Comparison of ENCODE assay signal across 10 cellular contexts in the genomic region with DNA sequence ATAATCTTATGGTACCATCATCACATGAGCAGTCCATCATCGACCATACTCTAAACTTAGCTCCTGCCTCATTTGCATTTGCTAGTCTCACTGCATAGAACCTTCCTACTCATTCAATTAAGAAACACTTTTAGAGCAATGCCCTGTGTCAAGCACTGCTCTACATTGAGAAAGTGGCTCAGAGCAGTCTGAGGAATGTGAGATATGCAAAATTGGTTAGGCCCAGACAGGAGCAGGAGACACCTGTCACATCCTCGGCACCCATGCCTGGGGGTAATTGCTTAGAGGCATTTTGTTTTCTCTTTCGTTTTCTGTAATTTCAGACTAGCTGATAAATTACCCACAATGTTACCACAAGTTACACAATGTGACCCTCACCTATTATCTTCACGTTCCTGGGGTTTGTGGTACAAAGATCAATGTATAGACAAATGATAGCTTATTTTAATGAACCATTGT. TPM values are rescaled to one million over a fixed set of nuclear protein-coding genes. Genes with fewer than 3 reads are reported as not detected.
DNase-seq lines count a peak whose midpoint lies in the region; ATAC-seq, FAIRE-seq and TF ChIP-seq lines count a peak whose summit lies in the region.
"Had no signal": no experiment of that assay in that cellular context is flagged by ENCODE, and none has a peak within 500 bp of the region (broad histone marks: within the 10 kb centered on the region; RNA-seq: fewer than 3 reads in every experiment).

No MANE protein-coding gene starts in this region.

- peaks cover 3% of the 10 kb centered on the region for H3K79me2 ChIP-seq in GM12878 (ENCODE audit: control insufficient read depth, insufficient read depth, low read length)

- TF ChIP-seq CTCF in GM12878 (IDR thresholded peaks at IDR 0.05 in 2 of 3, conservative IDR thresholded peaks at IDR 0.05 in 1 of 3; ENCODE audit: control insufficient read depth in 2 of 3, extremely low read depth in 1 of 3, insufficient read depth in 1 of 3, low read depth in 3 of 3, low read length in 3 of 3) (no peak), WERI-Rb-1 (IDR thresholded peaks at IDR 0.05; ENCODE audit: low read depth, low read length) (no peak), upper lobe of right lung (IDR thresholded peaks at IDR 0.05) (no peak)

- peak in 1 of 2 experiments; percentile 47; a peak in 2 of 4 replicates for TF ChIP-seq EP300 in GM12878 (IDR thresholded peaks at IDR 0.05; ENCODE audit: borderline replicate concordance in 1 of 2, control insufficient read depth in 1 of 2, low read depth in 2 of 2, low read length in 2 of 2)

- no peak for TF ChIP-seq POLR2A in GM12878 (IDR thresholded peaks at IDR 0.05; ENCODE audit: low read depth, low read length)

- in situ Hi-C loops in GM12878 (cut with MboI), result no loop called here

- DNase-seq in GM12878 (ENCODE audit: low read depth, low spot score) (peak; percentile 93), WERI-Rb-1 (no peak), upper lobe of right lung (no peak), NCI-H2227 (lab: John Stamatoyannopoulos, UW; ENCODE audit: unreplicated experiment) (no peak)
- DNase-seq: brain microvascular endothelial cell, NCI-H1436 had no signal

- RAD21 ChIA-PET in GM12878 (lab: Charles Lee; ENCODE audit: unreplicated experiment), result interaction anchor here (0.7 kb wide), 1 partner anchor 105 kb away, joined by 3 read pairs; no protein-coding TSS in a partner anchor

- peak overlapping the region; percentile 55 for H3K4me2 ChIP-seq in GM12878 (ENCODE audit: control insufficient read depth, insufficient read depth)

- SMC1A ChIA-PET in GM12878 (lab: Charles Lee; ENCODE audit: uncharacterized antibody, unreplicated experiment), result interaction anchor here (0.6 to 1.3 kb wide), 4 partner anchors 9 to 42 kb away, joined by 3 to 8 read pairs (median 3); no protein-coding TSS in a partner anchor

- peak overlapping the region; percentile 14 for H3K27ac ChIP-seq in GM12878 (ENCODE audit: control insufficient read depth, insufficient read depth)
- no peak overlapping the region for H3K27ac ChIP-seq in WERI-Rb-1
- H3K27ac ChIP-seq in upper lobe of right lung, result no peak overlapping the region
- H3K27ac ChIP-seq: brain microvascular endothelial cell, neutrophil had no signal

- peak; percentile 84 for FAIRE-seq in GM12878 (lab: Jason Lieb, UNC)

- H3K4me3 ChIP-seq in GM12878 (no peak overlapping the region), WERI-Rb-1 (ENCODE audit: low read depth, low read length) (no peak overlapping the region), upper lobe of right lung (no peak overlapping the region)

- CTCF ChIA-PET in GM12878 (lab: Yijun Ruan, JAX), result no interaction called here

- H3K36me3 ChIP-seq in GM12878 (ENCODE audit: control insufficient read depth in 2 of 2, insufficient read depth in 2 of 2, low read length in 1 of 2) (no peaks in the 10 kb centered on the region), WERI-Rb-1 (no peaks in the 10 kb centered on the region), upper lobe of right lung (no peaks in the 10 kb centered on the region)
- H3K36me3 ChIP-seq: brain microvascular endothelial cell, neutrophil had no signal

- H4K20me1 ChIP-seq in GM12878 (ENCODE audit: control insufficient read depth, insufficient read depth), result no peaks in the 10 kb centered on the region

- 0% methylated on average over 4 of the region's 4 CpGs for WGBS in GM12878 (ENCODE audit: insufficient coverage, insufficient replicate concordance, low lambda C conversion rate, missing lambda C conversion rate)

- ATAC-seq in GM18517 (IDR thresholded peaks at IDR 0.05; ENCODE audit: unreplicated experiment) (peak; percentile 93), GM19463 (IDR thresholded peaks at IDR 0.05; ENCODE audit: unreplicated experiment) (peak; percentile 93), HG03066 (IDR thresholded peaks at IDR 0.05; ENCODE audit: low read depth, unreplicated experiment) (peak; percentile 93), GM12878 (peak; percentile 94), upper lobe of right lung (no peak)

- POLR2A ChIA-PET in GM12878 (lab: Charles Lee), result no interaction called here

- no TSS peak for BruUV-seq in GM12878 (replicated peaks; lab: Mats Ljungman, UMichigan)

- H3K9me3 ChIP-seq in GM12878 (replicated peaks; ENCODE audit: control insufficient read depth, insufficient read depth, low read length) (no peaks in the 10 kb centered on the region), WERI-Rb-1 (ENCODE audit: severe bottlenecking) (no peaks in the 10 kb centered on the region), upper lobe of right lung (no peaks in the 10 kb centered on the region)
- H3K9me3 ChIP-seq: neutrophil had no signal

- TF ChIP-seq RAD21 in GM12878 (IDR thresholded peaks at IDR 0.05; ENCODE audit: insufficient read depth, low read depth, low read length), result no peak

- H3K9ac ChIP-seq in GM12878 (ENCODE audit: control insufficient read depth, insufficient read depth, low read length), result no peak overlapping the region

- H2AFZ ChIP-seq in GM12878 (ENCODE audit: control insufficient read depth, low read depth, low read length), result peak overlapping the region; percentile 38

- intact Hi-C loops in GM12878 (cut with micrococcal nuclease; ENCODE audit: unreplicated experiment), result no loop called here
- intact Hi-C loops in upper lobe of right lung (cut with DNase I), result no loop called here

- peaks cover 9% of the 10 kb centered on the region; the same call in 1 of the 2 replicates for H3K4me1 ChIP-seq in GM12878 (ENCODE audit: control insufficient read depth, insufficient read depth, low read length)
- H3K4me1 ChIP-seq in upper lobe of right lung, result peaks cover 5% of the 10 kb centered on the region

- H3K27me3 ChIP-seq in GM12878 (replicated peaks in 1 of 2; ENCODE audit: control insufficient read depth in 2 of 2, insufficient read depth in 2 of 2, low read length in 1 of 2) (no peaks in the 10 kb centered on the region), WERI-Rb-1 (ENCODE audit: insufficient read depth, low read depth, severe bottlenecking) (no peaks in the 10 kb centered on the region), upper lobe of right lung (no peaks in the 10 kb centered on the region)
- H3K27me3 ChIP-seq: brain microvascular endothelial cell had no signal

RNA-seq across cellular contexts. Expression of gene RARS1, which starts 4.9 kb away (rescaled TPM):
- total RNA-seq in GM12878 (2013; cell fraction: nucleolus; rRNA removed), result 204 and 226 TPM in 2 replicates
- total RNA-seq in GM12878 (2014; rRNA removed) (84.2 and 109 TPM in 2 replicates), GM12878 (2014; rRNA removed; fragmentation: Illumina TruSeq; extraction: Trizol) (115 and 119 TPM in 2 replicates), GM12878 (2021) (92.7 and 102 TPM in 2 replicates), upper lobe of right lung (56.6 TPM)
- polyA plus RNA-seq in GM12878 (2011; ENCODE audit: low read depth), result 60.4 TPM
- polyA plus RNA-seq in GM12878 (2011; rRNA removed) (102 and 154 TPM in 2 replicates), GM12878 (2014; fragmentation: Illumina TruSeq; extraction: Trizol) (105 and 121 TPM in 2 replicates), GM12878 (2014; fragmentation: Nextera tagmentation; extraction: Ambion mirVana) (100 to 1,000 TPM; 106 to 122 TPM), GM12878 (2014; rRNA removed) (66.0 and 80.5 TPM in 2 replicates), GM12878 (2016; fragmentation: Nextera tagmentation; extraction: Ambion mirVana) (100 to 1,000 TPM; 113 to 127 TPM)
- 32.6 and 35.5 TPM in 2 replicates for polyA plus RNA-seq in GM12878 (2011; cell fraction: cytosol; rRNA removed)
- 81.6 and 92.5 TPM in 2 replicates for polyA plus RNA-seq in GM12878 (2011; cell fraction: nucleus; rRNA removed)
- 73.8 and 75.1 TPM in 2 replicates for polyA plus RNA-seq in GM12878 (2012)
- 59.4 and 81.1 TPM in 2 replicates for polyA minus RNA-seq in GM12878 (2011; rRNA and poly(A)+ RNA removed)
- 19.6 and 23.6 TPM in 2 replicates for polyA minus RNA-seq in GM12878 (2011; cell fraction: cytosol; rRNA and poly(A)+ RNA removed)
- polyA minus RNA-seq in GM12878 (2011; cell fraction: nucleus; rRNA and poly(A)+ RNA removed), result 19.7 and 34.3 TPM in 2 replicates

RNA-seq across cellular contexts. Expression of gene FBLL1, which starts 47.7 kb away (rescaled TPM):
- total RNA-seq in GM12878 (2013; cell fraction: nucleolus; rRNA removed), result not detected in 2 replicates
- total RNA-seq in GM12878 (2014; rRNA removed) (0.23 TPM in 1 of 2 replicates, not detected in the other), GM12878 (2014; rRNA removed; fragmentation: Illumina TruSeq; extraction: Trizol) (not detected in 2 replicates), GM12878 (2021) (0.13 TPM in 1 of 2 replicates, not detected in the other), upper lobe of right lung (not detected)
- polyA plus RNA-seq in GM12878 (2011; ENCODE audit: low read depth), result not detected
- polyA plus RNA-seq in GM12878 (2011; rRNA removed) (not detected in 2 replicates), GM12878 (2014; fragmentation: Illumina TruSeq; extraction: Trizol) (not detected in 2 replicates), GM12878 (2014; fragmentation: Nextera tagmentation; extraction: Ambion mirVana) (under 1 TPM in 1 of 2 experiments, not detected in 1; 0.04 TPM), GM12878 (2014; rRNA removed) (0.15 and 0.20 TPM in 2 replicates), GM12878 (2016; fragmentation: Nextera tagmentation; extraction: Ambion mirVana) (not detected)
- polyA plus RNA-seq in GM12878 (2011; cell fraction: cytosol; rRNA removed), result not detected in 2 replicates
- polyA plus RNA-seq in GM12878 (2011; cell fraction: nucleus; rRNA removed), result 0.21 and 0.25 TPM in 2 replicates
- polyA plus RNA-seq in GM12878 (2012), result 0.07 and 0.23 TPM in 2 replicates
- polyA minus RNA-seq in GM12878 (2011; rRNA and poly(A)+ RNA removed), result 0.10 TPM in 1 of 2 replicates, not detected in the other
- polyA minus RNA-seq in GM12878 (2011; cell fraction: cytosol; rRNA and poly(A)+ RNA removed), result not detected in 2 replicates
- not detected in 2 replicates for polyA minus RNA-seq in GM12878 (2011; cell fraction: nucleus; rRNA and poly(A)+ RNA removed)
